Comparison of ENCODE assay signal across 1 cellular context in genomic region chr5:134225780-134226440, GRCh38.
TF ChIP-seq lines count a peak whose summit lies in the region.

Gene PPP2CA, minus strand, starts transcription at chr5:134226073. Its CDS starts 212 bp downstream, at chr5:134225861.

TF ChIP-seq in K562, 482 proteins besides CTCF, POLR2A, EP300 and RAD21 (continued from another document and continues in another):
- TF ChIP-seq FOXM1 (IDR thresholded peaks at IDR 0.05; ENCODE audit: low read depth) (no peak), FOXM1 (CRISPR knock-in tag; IDR thresholded peaks at IDR 0.05; ENCODE audit: low read depth) (peak; percentile 86; the same call in 1 of the 2 replicates), GATAD2B (IDR thresholded peaks at IDR 0.05; ENCODE audit: borderline replicate concordance) (no peak), SLC30A9 (CRISPR knock-in tag; IDR thresholded peaks at IDR 0.05) (no peak), STAG1 (CRISPR knock-in tag; IDR thresholded peaks at IDR 0.05; ENCODE audit: borderline replicate concordance) (no peak), ZNF146 (CRISPR knock-in tag; IDR thresholded peaks at IDR 0.05; ENCODE audit: unreplicated experiment) (no peak), NCOA1 (IDR thresholded peaks at IDR 0.05; ENCODE audit: low read depth) (no peak), ZNF778 (CRISPR knock-in tag; IDR thresholded peaks at IDR 0.05) (no peak), NCOA4 (IDR thresholded peaks at IDR 0.05; ENCODE audit: partially characterized antibody) (no peak), ZNF583 (CRISPR knock-in tag; IDR thresholded peaks at IDR 0.05) (0 out of 2 replicates have a peak, but pooled peaks have one; percentile 69), NKRF (IDR thresholded peaks at IDR 0.05; ENCODE audit: borderline replicate concordance) (peak; percentile 63; the same call in 1 of the 2 replicates), SUPT5H (IDR thresholded peaks at IDR 0.05) (peak; percentile 89), MTA2 (IDR thresholded peaks at IDR 0.05; ENCODE audit: low read depth) (no peak), ZNF766 (CRISPR knock-in tag; conservative IDR thresholded peaks at IDR 0.05) (no peak; the same call in 1 of the 2 replicates), ELF2 (CRISPR knock-in tag; IDR thresholded peaks at IDR 0.05) (no peak), OTX1 (CRISPR knock-in tag; IDR thresholded peaks at IDR 0.05) (no peak), NFIC (IDR thresholded peaks at IDR 0.05) (0 out of 2 replicates have a peak, but pooled peaks have one; percentile 10), ZFPM2 (CRISPR knock-in tag; IDR thresholded peaks at IDR 0.05) (0 out of 2 replicates have a peak, but pooled peaks have one; percentile 39), RFX7 (CRISPR knock-in tag; IDR thresholded peaks at IDR 0.05) (no peak), CREM (IDR thresholded peaks at IDR 0.05; ENCODE audit: low read depth) (peak; percentile 90), KHSRP (IDR thresholded peaks at IDR 0.05) (peak; percentile 69), LCOR (CRISPR knock-in tag; IDR thresholded peaks at IDR 0.05) (peak; percentile 81), NFRKB (IDR thresholded peaks at IDR 0.05; ENCODE audit: low read depth) (peak; percentile 85; the same call in 1 of the 2 replicates), SIN3B (IDR thresholded peaks at IDR 0.05; ENCODE audit: low read depth) (0 out of 2 replicates have a peak, but pooled peaks have one; percentile 34), VEZF1 (CRISPR knock-in tag; IDR thresholded peaks at IDR 0.05) (peak; percentile 86), SMARCA5 (IDR thresholded peaks at IDR 0.05) (no peak), ZBED1 (IDR thresholded peaks at IDR 0.05) (no peak), PHTF2 (CRISPR knock-in tag; IDR thresholded peaks at IDR 0.05) (no peak), ZMIZ1 (IDR thresholded peaks at IDR 0.05; ENCODE audit: low read depth in 2 of 2, low read length in 2 of 2) (no peak; a peak in 1 of 4 replicates), MAFK (IDR thresholded peaks at IDR 0.05; ENCODE audit: low read length) (no peak), CEBPG (CRISPR knock-in tag; IDR thresholded peaks at IDR 0.05) (no peak), CEBPG (tag; conservative IDR thresholded peaks at IDR 0.05 in 1 of 2, IDR thresholded peaks at IDR 0.05 in 1 of 2) (no peak), ELK3 (CRISPR knock-in tag; IDR thresholded peaks at IDR 0.05) (no peak), TRIM28 (IDR thresholded peaks at IDR 0.05) (no peak), SIRT6 (IDR thresholded peaks at IDR 0.05; ENCODE audit: low read depth, low read length) (no peak), SAP30 (IDR thresholded peaks at IDR 0.05; ENCODE audit: borderline replicate concordance, insufficient read depth, low read depth, low read length, poor library complexity, severe bottlenecking) (peak; percentile 8)
- TF ChIP-seq, protein P1, sequence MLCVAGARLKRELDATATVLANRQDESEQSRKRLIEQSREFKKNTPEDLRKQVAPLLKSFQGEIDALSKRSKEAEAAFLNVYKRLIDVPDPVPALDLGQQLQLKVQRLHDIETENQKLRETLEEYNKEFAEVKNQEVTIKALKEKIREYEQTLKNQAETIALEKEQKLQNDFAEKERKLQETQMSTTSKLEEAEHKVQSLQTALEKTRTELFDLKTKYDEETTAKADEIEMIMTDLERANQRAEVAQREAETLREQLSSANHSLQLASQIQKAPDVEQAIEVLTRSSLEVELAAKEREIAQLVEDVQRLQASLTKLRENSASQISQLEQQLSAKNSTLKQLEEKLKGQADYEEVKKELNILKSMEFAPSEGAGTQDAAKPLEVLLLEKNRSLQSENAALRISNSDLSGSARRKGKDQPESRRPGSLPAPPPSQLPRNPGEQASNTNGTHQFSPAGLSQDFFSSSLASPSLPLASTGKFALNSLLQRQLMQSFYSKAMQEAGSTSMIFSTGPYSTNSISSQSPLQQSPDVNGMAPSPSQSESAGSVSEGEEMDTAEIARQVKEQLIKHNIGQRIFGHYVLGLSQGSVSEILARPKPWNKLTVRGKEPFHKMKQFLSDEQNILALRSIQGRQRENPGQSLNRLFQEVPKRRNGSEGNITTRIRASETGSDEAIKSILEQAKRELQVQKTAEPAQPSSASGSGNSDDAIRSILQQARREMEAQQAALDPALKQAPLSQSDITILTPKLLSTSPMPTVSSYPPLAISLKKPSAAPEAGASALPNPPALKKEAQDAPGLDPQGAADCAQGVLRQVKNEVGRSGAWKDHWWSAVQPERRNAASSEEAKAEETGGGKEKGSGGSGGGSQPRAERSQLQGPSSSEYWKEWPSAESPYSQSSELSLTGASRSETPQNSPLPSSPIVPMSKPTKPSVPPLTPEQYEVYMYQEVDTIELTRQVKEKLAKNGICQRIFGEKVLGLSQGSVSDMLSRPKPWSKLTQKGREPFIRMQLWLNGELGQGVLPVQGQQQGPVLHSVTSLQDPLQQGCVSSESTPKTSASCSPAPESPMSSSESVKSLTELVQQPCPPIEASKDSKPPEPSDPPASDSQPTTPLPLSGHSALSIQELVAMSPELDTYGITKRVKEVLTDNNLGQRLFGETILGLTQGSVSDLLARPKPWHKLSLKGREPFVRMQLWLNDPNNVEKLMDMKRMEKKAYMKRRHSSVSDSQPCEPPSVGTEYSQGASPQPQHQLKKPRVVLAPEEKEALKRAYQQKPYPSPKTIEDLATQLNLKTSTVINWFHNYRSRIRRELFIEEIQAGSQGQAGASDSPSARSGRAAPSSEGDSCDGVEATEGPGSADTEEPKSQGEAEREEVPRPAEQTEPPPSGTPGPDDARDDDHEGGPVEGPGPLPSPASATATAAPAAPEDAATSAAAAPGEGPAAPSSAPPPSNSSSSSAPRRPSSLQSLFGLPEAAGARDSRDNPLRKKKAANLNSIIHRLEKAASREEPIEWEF (CRISPR knock-in tag; IDR thresholded peaks at IDR 0.05): no peak
- TF ChIP-seq, protein P2, sequence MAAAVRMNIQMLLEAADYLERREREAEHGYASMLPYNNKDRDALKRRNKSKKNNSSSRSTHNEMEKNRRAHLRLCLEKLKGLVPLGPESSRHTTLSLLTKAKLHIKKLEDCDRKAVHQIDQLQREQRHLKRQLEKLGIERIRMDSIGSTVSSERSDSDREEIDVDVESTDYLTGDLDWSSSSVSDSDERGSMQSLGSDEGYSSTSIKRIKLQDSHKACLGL (CRISPR knock-in tag; IDR thresholded peaks at IDR 0.05; ENCODE audit: borderline replicate concordance, poor library complexity, severe bottlenecking): no peak
- TF ChIP-seq, protein P3, sequence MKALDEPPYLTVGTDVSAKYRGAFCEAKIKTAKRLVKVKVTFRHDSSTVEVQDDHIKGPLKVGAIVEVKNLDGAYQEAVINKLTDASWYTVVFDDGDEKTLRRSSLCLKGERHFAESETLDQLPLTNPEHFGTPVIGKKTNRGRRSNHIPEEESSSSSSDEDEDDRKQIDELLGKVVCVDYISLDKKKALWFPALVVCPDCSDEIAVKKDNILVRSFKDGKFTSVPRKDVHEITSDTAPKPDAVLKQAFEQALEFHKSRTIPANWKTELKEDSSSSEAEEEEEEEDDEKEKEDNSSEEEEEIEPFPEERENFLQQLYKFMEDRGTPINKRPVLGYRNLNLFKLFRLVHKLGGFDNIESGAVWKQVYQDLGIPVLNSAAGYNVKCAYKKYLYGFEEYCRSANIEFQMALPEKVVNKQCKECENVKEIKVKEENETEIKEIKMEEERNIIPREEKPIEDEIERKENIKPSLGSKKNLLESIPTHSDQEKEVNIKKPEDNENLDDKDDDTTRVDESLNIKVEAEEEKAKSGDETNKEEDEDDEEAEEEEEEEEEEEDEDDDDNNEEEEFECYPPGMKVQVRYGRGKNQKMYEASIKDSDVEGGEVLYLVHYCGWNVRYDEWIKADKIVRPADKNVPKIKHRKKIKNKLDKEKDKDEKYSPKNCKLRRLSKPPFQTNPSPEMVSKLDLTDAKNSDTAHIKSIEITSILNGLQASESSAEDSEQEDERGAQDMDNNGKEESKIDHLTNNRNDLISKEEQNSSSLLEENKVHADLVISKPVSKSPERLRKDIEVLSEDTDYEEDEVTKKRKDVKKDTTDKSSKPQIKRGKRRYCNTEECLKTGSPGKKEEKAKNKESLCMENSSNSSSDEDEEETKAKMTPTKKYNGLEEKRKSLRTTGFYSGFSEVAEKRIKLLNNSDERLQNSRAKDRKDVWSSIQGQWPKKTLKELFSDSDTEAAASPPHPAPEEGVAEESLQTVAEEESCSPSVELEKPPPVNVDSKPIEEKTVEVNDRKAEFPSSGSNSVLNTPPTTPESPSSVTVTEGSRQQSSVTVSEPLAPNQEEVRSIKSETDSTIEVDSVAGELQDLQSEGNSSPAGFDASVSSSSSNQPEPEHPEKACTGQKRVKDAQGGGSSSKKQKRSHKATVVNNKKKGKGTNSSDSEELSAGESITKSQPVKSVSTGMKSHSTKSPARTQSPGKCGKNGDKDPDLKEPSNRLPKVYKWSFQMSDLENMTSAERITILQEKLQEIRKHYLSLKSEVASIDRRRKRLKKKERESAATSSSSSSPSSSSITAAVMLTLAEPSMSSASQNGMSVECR (CRISPR knock-in tag; IDR thresholded peaks at IDR 0.05): 0 out of 2 replicates have a peak, but pooled peaks have one; percentile 16
- TF ChIP-seq, protein P4, sequence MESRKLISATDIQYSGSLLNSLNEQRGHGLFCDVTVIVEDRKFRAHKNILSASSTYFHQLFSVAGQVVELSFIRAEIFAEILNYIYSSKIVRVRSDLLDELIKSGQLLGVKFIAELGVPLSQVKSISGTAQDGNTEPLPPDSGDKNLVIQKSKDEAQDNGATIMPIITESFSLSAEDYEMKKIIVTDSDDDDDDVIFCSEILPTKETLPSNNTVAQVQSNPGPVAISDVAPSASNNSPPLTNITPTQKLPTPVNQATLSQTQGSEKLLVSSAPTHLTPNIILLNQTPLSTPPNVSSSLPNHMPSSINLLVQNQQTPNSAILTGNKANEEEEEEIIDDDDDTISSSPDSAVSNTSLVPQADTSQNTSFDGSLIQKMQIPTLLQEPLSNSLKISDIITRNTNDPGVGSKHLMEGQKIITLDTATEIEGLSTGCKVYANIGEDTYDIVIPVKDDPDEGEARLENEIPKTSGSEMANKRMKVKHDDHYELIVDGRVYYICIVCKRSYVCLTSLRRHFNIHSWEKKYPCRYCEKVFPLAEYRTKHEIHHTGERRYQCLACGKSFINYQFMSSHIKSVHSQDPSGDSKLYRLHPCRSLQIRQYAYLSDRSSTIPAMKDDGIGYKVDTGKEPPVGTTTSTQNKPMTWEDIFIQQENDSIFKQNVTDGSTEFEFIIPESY (CRISPR knock-in tag; IDR thresholded peaks at IDR 0.05): no peak
